8 cellular contexts compared by ENCODE assay signal in genomic region chr20:29497684-29498083, GRCh38.
A peak's percentile ranks its signal among the peaks of the same experiment; 100 is the strongest.
DNase-seq lines count a peak whose midpoint lies in the region; ATAC-seq and TF ChIP-seq lines count a peak whose summit lies in the region.
"Not testable (repeated sequence)": the region's sequence is repeated elsewhere in the genome, so short reads cannot be mapped to it uniquely, and the experiment has no call there.

No MANE protein-coding gene starts in this region.

- TF ChIP-seq POLR2A in breast epithelium (IDR thresholded peaks at IDR 0.05) = not testable (repeated sequence)

- not testable (repeated sequence) for H3K27me3 ChIP-seq in breast epithelium

- CTCF ChIA-PET in activated CD8-positive, alpha-beta T cell treated with anti-CD3 and anti-CD28 coated beads, Interleukin-2, amount 10 ng/mL, durations not matched to agents 7 days and 5 days (lab: Charles Lee) = not testable (repeated sequence)

- H3K36me3 ChIP-seq in breast epithelium = not testable (repeated sequence)

- H3K36me3 Mint-ChIP-seq in CD14-positive monocyte; activated CD8-positive, alpha-beta T cell treated with anti-CD3 and anti-CD28 coated beads, Interleukin-2, amount 10 ng/mL, durations not matched to agents 7 days and 5 days (ENCODE audit: low read depth): not testable (repeated sequence)
- peaks cover 12% of the 10 kb centered on the region for H3K36me3 Mint-ChIP-seq in natural killer cell

- not testable (repeated sequence) for H3K27me3 Mint-ChIP-seq in CD14-positive monocyte (ENCODE audit: low read depth in 3 of 3); activated CD8-positive, alpha-beta T cell treated with anti-CD3 and anti-CD28 coated beads, Interleukin-2, amount 10 ng/mL, durations not matched to agents 7 days and 5 days (ENCODE audit: low read depth); natural killer cell (ENCODE audit: low read depth in 2 of 2)

- DNase-seq in CD14-positive monocyte (ENCODE audit: low spot score) (peak; percentile 61), NCI-H146 (lab: John Stamatoyannopoulos, UW) (peak; percentile 40), RPMI8226 (peak; percentile 37), breast epithelium (ENCODE audit: low spot score in 2 of 2) (peak in 1 of 2 donors; percentile 57), left ventricle myocardium superior (peak; percentile 22), natural killer cell (peak; percentile 21)
- peak; percentile 20 for DNase-seq in activated CD8-positive, alpha-beta T cell treated with anti-CD3 and anti-CD28 coated beads, Interleukin-2, amount 10 ng/mL, durations not matched to agents 7 days and 5 days
- DNase-seq in stimulated activated CD8-positive, alpha-beta memory T cell treated with anti-CD3 and anti-CD28 coated beads, Interleukin-4, amount 100 ng/mL, for 48 hours = peak; percentile 29

- H3K27ac Mint-ChIP-seq in CD14-positive monocyte; activated CD8-positive, alpha-beta T cell treated with anti-CD3 and anti-CD28 coated beads, Interleukin-2, amount 10 ng/mL, durations not matched to agents 7 days and 5 days; natural killer cell: not testable (repeated sequence)

- POLR2A ChIA-PET in activated CD8-positive, alpha-beta T cell treated with anti-CD3 and anti-CD28 coated beads, Interleukin-2, amount 10 ng/mL, durations not matched to agents 7 days and 5 days (lab: Charles Lee) = not testable (repeated sequence)

- peak overlapping the region in 2 of 3 donors; percentile 20 to 42 for H3K4me3 ChIP-seq in breast epithelium

- H3K9me3 Mint-ChIP-seq in CD14-positive monocyte (peaks cover 3 to 14% (median 7%) of the 10 kb centered on the region in 7 donors), natural killer cell (peaks cover 13 to 19% of the 10 kb centered on the region in 2 donors)
- not testable (repeated sequence) for H3K9me3 Mint-ChIP-seq in activated CD8-positive, alpha-beta T cell treated with anti-CD3 and anti-CD28 coated beads, Interleukin-2, amount 10 ng/mL, durations not matched to agents 7 days and 5 days (ENCODE audit: insufficient read depth)

- not testable (repeated sequence) for H3K27ac ChIP-seq in breast epithelium

- ATAC-seq in activated CD8-positive, alpha-beta T cell treated with anti-CD3 and anti-CD28 coated beads, Interleukin-2, amount 10 ng/mL, durations not matched to agents 7 days and 5 days; left ventricle myocardium superior; natural killer cell: not testable (repeated sequence)

- not testable (repeated sequence) for H3K4me3 Mint-ChIP-seq in CD14-positive monocyte; activated CD8-positive, alpha-beta T cell treated with anti-CD3 and anti-CD28 coated beads, Interleukin-2, amount 10 ng/mL, durations not matched to agents 7 days and 5 days; natural killer cell

- not testable (repeated sequence) for H3K4me1 Mint-ChIP-seq in CD14-positive monocyte; activated CD8-positive, alpha-beta T cell treated with anti-CD3 and anti-CD28 coated beads, Interleukin-2, amount 10 ng/mL, durations not matched to agents 7 days and 5 days (ENCODE audit: low read depth); natural killer cell

- intact Hi-C loops in CD14-positive monocyte (cut with micrococcal nuclease); breast epithelium (cut with DNase I; ENCODE audit: low total_unique reads); left ventricle myocardium superior (cut with micrococcal nuclease); natural killer cell (cut with micrococcal nuclease): not testable (repeated sequence)

- H3K9me3 ChIP-seq in breast epithelium = peaks cover 0 to 27% of the 10 kb centered on the region in 2 donors

- not testable (repeated sequence) for TF ChIP-seq CTCF in CD14-positive monocyte (IDR thresholded peaks at IDR 0.05); breast epithelium (IDR thresholded peaks at IDR 0.05); natural killer cell (IDR thresholded peaks at IDR 0.05)

- not testable (repeated sequence) for H3K4me1 ChIP-seq in breast epithelium
